ENCODE assay signal across 1 cellular context in genomic region chr18:58223717-58224424, GRCh38.
TF ChIP-seq lines count a peak whose summit lies in the region.

No MANE protein-coding gene starts in this region.

TF ChIP-seq in K562, 482 proteins besides CTCF, POLR2A, EP300 and RAD21 (continued from another document and continues in another):
- TF ChIP-seq, protein P1, sequence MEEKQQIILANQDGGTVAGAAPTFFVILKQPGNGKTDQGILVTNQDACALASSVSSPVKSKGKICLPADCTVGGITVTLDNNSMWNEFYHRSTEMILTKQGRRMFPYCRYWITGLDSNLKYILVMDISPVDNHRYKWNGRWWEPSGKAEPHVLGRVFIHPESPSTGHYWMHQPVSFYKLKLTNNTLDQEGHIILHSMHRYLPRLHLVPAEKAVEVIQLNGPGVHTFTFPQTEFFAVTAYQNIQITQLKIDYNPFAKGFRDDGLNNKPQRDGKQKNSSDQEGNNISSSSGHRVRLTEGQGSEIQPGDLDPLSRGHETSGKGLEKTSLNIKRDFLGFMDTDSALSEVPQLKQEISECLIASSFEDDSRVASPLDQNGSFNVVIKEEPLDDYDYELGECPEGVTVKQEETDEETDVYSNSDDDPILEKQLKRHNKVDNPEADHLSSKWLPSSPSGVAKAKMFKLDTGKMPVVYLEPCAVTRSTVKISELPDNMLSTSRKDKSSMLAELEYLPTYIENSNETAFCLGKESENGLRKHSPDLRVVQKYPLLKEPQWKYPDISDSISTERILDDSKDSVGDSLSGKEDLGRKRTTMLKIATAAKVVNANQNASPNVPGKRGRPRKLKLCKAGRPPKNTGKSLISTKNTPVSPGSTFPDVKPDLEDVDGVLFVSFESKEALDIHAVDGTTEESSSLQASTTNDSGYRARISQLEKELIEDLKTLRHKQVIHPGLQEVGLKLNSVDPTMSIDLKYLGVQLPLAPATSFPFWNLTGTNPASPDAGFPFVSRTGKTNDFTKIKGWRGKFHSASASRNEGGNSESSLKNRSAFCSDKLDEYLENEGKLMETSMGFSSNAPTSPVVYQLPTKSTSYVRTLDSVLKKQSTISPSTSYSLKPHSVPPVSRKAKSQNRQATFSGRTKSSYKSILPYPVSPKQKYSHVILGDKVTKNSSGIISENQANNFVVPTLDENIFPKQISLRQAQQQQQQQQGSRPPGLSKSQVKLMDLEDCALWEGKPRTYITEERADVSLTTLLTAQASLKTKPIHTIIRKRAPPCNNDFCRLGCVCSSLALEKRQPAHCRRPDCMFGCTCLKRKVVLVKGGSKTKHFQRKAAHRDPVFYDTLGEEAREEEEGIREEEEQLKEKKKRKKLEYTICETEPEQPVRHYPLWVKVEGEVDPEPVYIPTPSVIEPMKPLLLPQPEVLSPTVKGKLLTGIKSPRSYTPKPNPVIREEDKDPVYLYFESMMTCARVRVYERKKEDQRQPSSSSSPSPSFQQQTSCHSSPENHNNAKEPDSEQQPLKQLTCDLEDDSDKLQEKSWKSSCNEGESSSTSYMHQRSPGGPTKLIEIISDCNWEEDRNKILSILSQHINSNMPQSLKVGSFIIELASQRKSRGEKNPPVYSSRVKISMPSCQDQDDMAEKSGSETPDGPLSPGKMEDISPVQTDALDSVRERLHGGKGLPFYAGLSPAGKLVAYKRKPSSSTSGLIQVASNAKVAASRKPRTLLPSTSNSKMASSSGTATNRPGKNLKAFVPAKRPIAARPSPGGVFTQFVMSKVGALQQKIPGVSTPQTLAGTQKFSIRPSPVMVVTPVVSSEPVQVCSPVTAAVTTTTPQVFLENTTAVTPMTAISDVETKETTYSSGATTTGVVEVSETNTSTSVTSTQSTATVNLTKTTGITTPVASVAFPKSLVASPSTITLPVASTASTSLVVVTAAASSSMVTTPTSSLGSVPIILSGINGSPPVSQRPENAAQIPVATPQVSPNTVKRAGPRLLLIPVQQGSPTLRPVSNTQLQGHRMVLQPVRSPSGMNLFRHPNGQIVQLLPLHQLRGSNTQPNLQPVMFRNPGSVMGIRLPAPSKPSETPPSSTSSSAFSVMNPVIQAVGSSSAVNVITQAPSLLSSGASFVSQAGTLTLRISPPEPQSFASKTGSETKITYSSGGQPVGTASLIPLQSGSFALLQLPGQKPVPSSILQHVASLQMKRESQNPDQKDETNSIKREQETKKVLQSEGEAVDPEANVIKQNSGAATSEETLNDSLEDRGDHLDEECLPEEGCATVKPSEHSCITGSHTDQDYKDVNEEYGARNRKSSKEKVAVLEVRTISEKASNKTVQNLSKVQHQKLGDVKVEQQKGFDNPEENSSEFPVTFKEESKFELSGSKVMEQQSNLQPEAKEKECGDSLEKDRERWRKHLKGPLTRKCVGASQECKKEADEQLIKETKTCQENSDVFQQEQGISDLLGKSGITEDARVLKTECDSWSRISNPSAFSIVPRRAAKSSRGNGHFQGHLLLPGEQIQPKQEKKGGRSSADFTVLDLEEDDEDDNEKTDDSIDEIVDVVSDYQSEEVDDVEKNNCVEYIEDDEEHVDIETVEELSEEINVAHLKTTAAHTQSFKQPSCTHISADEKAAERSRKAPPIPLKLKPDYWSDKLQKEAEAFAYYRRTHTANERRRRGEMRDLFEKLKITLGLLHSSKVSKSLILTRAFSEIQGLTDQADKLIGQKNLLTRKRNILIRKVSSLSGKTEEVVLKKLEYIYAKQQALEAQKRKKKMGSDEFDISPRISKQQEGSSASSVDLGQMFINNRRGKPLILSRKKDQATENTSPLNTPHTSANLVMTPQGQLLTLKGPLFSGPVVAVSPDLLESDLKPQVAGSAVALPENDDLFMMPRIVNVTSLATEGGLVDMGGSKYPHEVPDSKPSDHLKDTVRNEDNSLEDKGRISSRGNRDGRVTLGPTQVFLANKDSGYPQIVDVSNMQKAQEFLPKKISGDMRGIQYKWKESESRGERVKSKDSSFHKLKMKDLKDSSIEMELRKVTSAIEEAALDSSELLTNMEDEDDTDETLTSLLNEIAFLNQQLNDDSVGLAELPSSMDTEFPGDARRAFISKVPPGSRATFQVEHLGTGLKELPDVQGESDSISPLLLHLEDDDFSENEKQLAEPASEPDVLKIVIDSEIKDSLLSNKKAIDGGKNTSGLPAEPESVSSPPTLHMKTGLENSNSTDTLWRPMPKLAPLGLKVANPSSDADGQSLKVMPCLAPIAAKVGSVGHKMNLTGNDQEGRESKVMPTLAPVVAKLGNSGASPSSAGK (IDR thresholded peaks at IDR 0.05): peak; percentile 46; the same call in 1 of the 2 replicates
- peak in 1 of 2 experiments; percentile 75; a peak in 1 of 4 replicates for TF ChIP-seq RCOR1 (IDR thresholded peaks at IDR 0.05; ENCODE audit: borderline replicate concordance in 1 of 2, low read depth in 2 of 2, low read length in 2 of 2)
- no peak for TF ChIP-seq ZBTB26 (CRISPR knock-in tag; IDR thresholded peaks at IDR 0.05)
- peak; percentile 82 to 88 for TF ChIP-seq MNT (conservative IDR thresholded peaks at IDR 0.05)
- no peak for TF ChIP-seq YBX1 (IDR thresholded peaks at IDR 0.05)
- peak; percentile 88 to 94 for TF ChIP-seq FOXK2 (conservative IDR thresholded peaks at IDR 0.05 in 1 of 2, IDR thresholded peaks at IDR 0.05 in 1 of 2; ENCODE audit: low read depth in 2 of 2)
- peak; percentile 77 for TF ChIP-seq NR2C1 (IDR thresholded peaks at IDR 0.05)
- TF ChIP-seq NR2C1 (tag; IDR thresholded peaks at IDR 0.05): peak; percentile 81
- TF ChIP-seq SOX6 (IDR thresholded peaks at IDR 0.05): 0 out of 2 replicates have a peak, but pooled peaks have one; percentile 28
- no peak for TF ChIP-seq CGGBP1 (CRISPR knock-in tag; IDR thresholded peaks at IDR 0.05)
- 0 out of 2 replicates have a peak, but pooled peaks have one; percentile 56 for TF ChIP-seq ZNF175 (CRISPR knock-in tag; IDR thresholded peaks at IDR 0.05; ENCODE audit: low read depth)
- TF ChIP-seq KLF16 (IDR thresholded peaks at IDR 0.05): no peak
- no peak for TF ChIP-seq ZNF239 (CRISPR knock-in tag; IDR thresholded peaks at IDR 0.05)
- TF ChIP-seq SMARCE1 (IDR thresholded peaks at IDR 0.05): no peak
- TF ChIP-seq, protein P2, sequence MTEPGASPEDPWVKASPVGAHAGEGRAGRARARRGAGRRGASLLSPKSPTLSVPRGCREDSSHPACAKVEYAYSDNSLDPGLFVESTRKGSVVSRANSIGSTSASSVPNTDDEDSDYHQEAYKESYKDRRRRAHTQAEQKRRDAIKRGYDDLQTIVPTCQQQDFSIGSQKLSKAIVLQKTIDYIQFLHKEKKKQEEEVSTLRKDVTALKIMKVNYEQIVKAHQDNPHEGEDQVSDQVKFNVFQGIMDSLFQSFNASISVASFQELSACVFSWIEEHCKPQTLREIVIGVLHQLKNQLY (CRISPR knock-in tag; conservative IDR thresholded peaks at IDR 0.05): no peak
- no peak for TF ChIP-seq PPARD (CRISPR knock-in tag; IDR thresholded peaks at IDR 0.05)
- no peak for TF ChIP-seq NR4A1 (CRISPR knock-in tag; IDR thresholded peaks at IDR 0.05)
- no peak for TF ChIP-seq NR4A1 (tag; IDR thresholded peaks at IDR 0.05)
- TF ChIP-seq SRSF9 (IDR thresholded peaks at IDR 0.05; ENCODE audit: borderline replicate concordance, low read depth, low read length): no peak
- no peak for TF ChIP-seq TARDBP (IDR thresholded peaks at IDR 0.05)
- TF ChIP-seq FOXJ2 (tag; IDR thresholded peaks at IDR 0.05): peak; percentile 80
- no peak for TF ChIP-seq PTBP1 (IDR thresholded peaks at IDR 0.05; ENCODE audit: low read depth, low read length)
- TF ChIP-seq GABPA (tag; conservative IDR thresholded peaks at IDR 0.05; ENCODE audit: low read depth): 0 out of 2 replicates have a peak, but pooled peaks have one; percentile 21
- TF ChIP-seq MYNN (IDR thresholded peaks at IDR 0.05): peak; percentile 25; the same call in 1 of the 2 replicates
- no peak for TF ChIP-seq MYNN (CRISPR knock-in tag; IDR thresholded peaks at IDR 0.05)
- no peak for TF ChIP-seq PYGO2 (tag; IDR thresholded peaks at IDR 0.05)
- no peak for TF ChIP-seq PML (IDR thresholded peaks at IDR 0.05; ENCODE audit: low read length)
- no peak for TF ChIP-seq MAFG (tag; conservative IDR thresholded peaks at IDR 0.05)
- TF ChIP-seq NFRKB (IDR thresholded peaks at IDR 0.05; ENCODE audit: low read depth): peak; percentile 46; the same call in 1 of the 2 replicates
- no peak for TF ChIP-seq ZKSCAN8 (CRISPR knock-in tag; IDR thresholded peaks at IDR 0.05)
- TF ChIP-seq KLF10 (CRISPR knock-in tag; IDR thresholded peaks at IDR 0.05): no peak
- TF ChIP-seq HMG20B (CRISPR knock-in tag; IDR thresholded peaks at IDR 0.05): no peak
- TF ChIP-seq HEY1 (CRISPR knock-in tag; IDR thresholded peaks at IDR 0.05; ENCODE audit: borderline replicate concordance): no peak
- TF ChIP-seq, protein P3, sequence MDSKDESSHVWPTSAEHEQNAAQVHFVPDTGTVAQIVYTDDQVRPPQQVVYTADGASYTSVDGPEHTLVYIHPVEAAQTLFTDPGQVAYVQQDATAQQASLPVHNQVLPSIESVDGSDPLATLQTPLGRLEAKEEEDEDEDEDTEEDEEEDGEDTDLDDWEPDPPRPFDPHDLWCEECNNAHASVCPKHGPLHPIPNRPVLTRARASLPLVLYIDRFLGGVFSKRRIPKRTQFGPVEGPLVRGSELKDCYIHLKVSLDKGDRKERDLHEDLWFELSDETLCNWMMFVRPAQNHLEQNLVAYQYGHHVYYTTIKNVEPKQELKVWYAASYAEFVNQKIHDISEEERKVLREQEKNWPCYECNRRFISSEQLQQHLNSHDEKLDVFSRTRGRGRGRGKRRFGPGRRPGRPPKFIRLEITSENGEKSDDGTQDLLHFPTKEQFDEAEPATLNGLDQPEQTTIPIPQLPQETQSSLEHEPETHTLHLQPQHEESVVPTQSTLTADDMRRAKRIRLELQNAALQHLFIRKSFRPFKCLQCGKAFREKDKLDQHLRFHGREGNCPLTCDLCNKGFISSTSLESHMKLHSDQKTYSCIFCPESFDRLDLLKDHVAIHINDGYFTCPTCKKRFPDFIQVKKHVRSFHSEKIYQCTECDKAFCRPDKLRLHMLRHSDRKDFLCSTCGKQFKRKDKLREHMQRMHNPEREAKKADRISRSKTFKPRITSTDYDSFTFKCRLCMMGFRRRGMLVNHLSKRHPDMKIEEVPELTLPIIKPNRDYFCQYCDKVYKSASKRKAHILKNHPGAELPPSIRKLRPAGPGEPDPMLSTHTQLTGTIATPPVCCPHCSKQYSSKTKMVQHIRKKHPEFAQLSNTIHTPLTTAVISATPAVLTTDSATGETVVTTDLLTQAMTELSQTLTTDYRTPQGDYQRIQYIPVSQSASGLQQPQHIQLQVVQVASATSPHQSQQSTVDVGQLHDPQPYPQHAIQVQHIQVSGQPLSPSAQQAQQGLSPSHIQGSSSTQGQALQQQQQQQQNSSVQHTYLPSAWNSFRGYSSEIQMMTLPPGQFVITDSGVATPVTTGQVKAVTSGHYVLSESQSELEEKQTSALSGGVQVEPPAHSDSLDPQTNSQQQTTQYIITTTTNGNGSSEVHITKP (IDR thresholded peaks at IDR 0.05; ENCODE audit: partially characterized antibody): peak; percentile 54
- peak; percentile 89 for TF ChIP-seq FOSL1 (tag; conservative IDR thresholded peaks at IDR 0.05)
- TF ChIP-seq E4F1 (CRISPR knock-in tag; IDR thresholded peaks at IDR 0.05; ENCODE audit: borderline replicate concordance): no peak
- no peak for TF ChIP-seq TAL1 (IDR thresholded peaks at IDR 0.05)
